33 cellular contexts compared by ENCODE assay signal in genomic region chr21:45704311-45705108, GRCh38.
"Had no signal": no experiment of that assay in that cellular context is flagged by ENCODE, and none has a peak within 500 bp of the region (broad histone marks: within the 10 kb centered on the region; RNA-seq: fewer than 3 reads in every experiment).

No MANE protein-coding gene starts in this region.

- DNase-seq: activated CD4-positive, alpha-beta memory T cell treated with anti-CD3 and anti-CD28 coated beads for 36 hours; activated CD4-positive, alpha-beta T cell treated with anti-CD3 and anti-CD28 coated beads for 36 hours; activated CD4-positive, alpha-beta T cell treated with anti-CD3 and anti-CD28 coated beads, Interleukin-2, amount 10 ng/mL, durations not matched to agents 24 days and 14 days; activated CD4-positive, CD25-positive, alpha-beta regulatory T cell; activated CD4-positive, CD25-positive, alpha-beta regulatory T cell treated with anti-CD3 and anti-CD28 coated beads, Interleukin-2, amount 50 U/mL, for 72 hours; activated CD8-positive, alpha-beta memory T cell treated with anti-CD3 and anti-CD28 coated beads, Interleukin-2, amount 10 ng/mL, durations not matched to agents 7 days and 5 days; activated CD8-positive, alpha-beta memory T cell treated with anti-CD3 and anti-CD28 coated beads, Interleukin-2, amount 50 U/mL, for 4 hours; activated CD8-positive, alpha-beta T cell treated with anti-CD3 and anti-CD28 coated beads, Interleukin-2, amount 10 ng/mL, durations not matched to agents 7 days and 5 days; activated gamma-delta T cell; activated naive CD4-positive, alpha-beta T cell; activated naive CD4-positive, alpha-beta T cell treated with anti-CD3 and anti-CD28 coated beads, Interleukin-2, amount 10 ng/mL, durations not matched to agents 7 days and 5 days; activated naive CD8-positive, alpha-beta T cell treated with anti-CD3 and anti-CD28 coated beads, Interleukin-2, amount 10 ng/mL, durations not matched to agents 7 days and 5 days; activated T-cell treated with anti-CD3 and anti-CD28 coated beads, Interleukin-2, amount 50 U/mL, for 1 hour; activated T-cell treated with anti-CD3 and anti-CD28 coated beads, Interleukin-2, amount 50 U/mL, for 48 hours; central memory CD4-positive, alpha-beta T cell; cerebellar nuclear complex; colonic mucosa; dorsolateral prefrontal cortex; effector memory CD4-positive, alpha-beta T cell; endodermal cell; erythroblast; foreskin keratinocyte; gastrocnemius medialis; heart right ventricle; T-helper 2 cell had no signal

- H3K27ac ChIP-seq: ascending aorta, breast epithelium, cardiac muscle cell, colonic mucosa, dorsolateral prefrontal cortex, esophagus muscularis mucosa, foreskin keratinocyte, gastrocnemius medialis, heart right ventricle, hepatocyte had no signal

- H3K4me3 ChIP-seq: ascending aorta, breast epithelium, cardiac muscle cell, colonic mucosa, dorsolateral prefrontal cortex, esophagus muscularis mucosa, gastrocnemius medialis, heart right ventricle, hepatocyte had no signal

- H3K4me1 Mint-ChIP-seq: endodermal cell had no signal

- H3K36me3 Mint-ChIP-seq: activated naive CD8-positive, alpha-beta T cell treated with anti-CD3 and anti-CD28 coated beads, Interleukin-2, amount 10 ng/mL, durations not matched to agents 7 days and 5 days had no signal

- H3K9me3 Mint-ChIP-seq: brain, endodermal cell had no signal

- H3K4me1 ChIP-seq: ascending aorta, breast epithelium, colonic mucosa, esophagus muscularis mucosa, foreskin keratinocyte, gastrocnemius medialis had no signal

- H3K27me3 Mint-ChIP-seq: activated CD4-positive, alpha-beta memory T cell treated with anti-CD3 and anti-CD28 coated beads for 36 hours; activated CD4-positive, alpha-beta T cell treated with anti-CD3 and anti-CD28 coated beads for 36 hours; activated CD4-positive, alpha-beta T cell treated with anti-CD3 and anti-CD28 coated beads, Interleukin-2, amount 10 ng/mL, durations not matched to agents 24 days and 14 days; activated naive CD4-positive, alpha-beta T cell treated with anti-CD3 and anti-CD28 coated beads, Interleukin-2, amount 10 ng/mL, durations not matched to agents 7 days and 5 days; brain had no signal

- H3K9me3 ChIP-seq: ascending aorta, breast epithelium, colonic mucosa, esophagus muscularis mucosa, gastrocnemius medialis, heart right ventricle had no signal

- ATAC-seq: activated CD4-positive, alpha-beta T cell treated with anti-CD3 and anti-CD28 coated beads for 36 hours; activated CD8-positive, alpha-beta memory T cell treated with anti-CD3 and anti-CD28 coated beads, Interleukin-2, amount 10 ng/mL, durations not matched to agents 7 days and 5 days; activated CD8-positive, alpha-beta T cell treated with anti-CD3 and anti-CD28 coated beads, Interleukin-2, amount 10 ng/mL, durations not matched to agents 7 days and 5 days; activated naive CD4-positive, alpha-beta T cell treated with anti-CD3 and anti-CD28 coated beads, Interleukin-2, amount 50 U/mL, for 72 hours; foreskin keratinocyte; gastrocnemius medialis; heart right ventricle had no signal

- H3K27me3 ChIP-seq: ascending aorta, cardiac muscle cell, colonic mucosa, esophagus muscularis mucosa, gastrocnemius medialis, hepatocyte had no signal

- H3K4me3 Mint-ChIP-seq: activated CD4-positive, alpha-beta memory T cell treated with anti-CD3 and anti-CD28 coated beads for 36 hours; activated CD4-positive, alpha-beta T cell treated with anti-CD3 and anti-CD28 coated beads for 36 hours; activated CD4-positive, alpha-beta T cell treated with anti-CD3 and anti-CD28 coated beads, Interleukin-2, amount 10 ng/mL, durations not matched to agents 24 days and 14 days; activated CD8-positive, alpha-beta memory T cell treated with anti-CD3 and anti-CD28 coated beads, Interleukin-2, amount 10 ng/mL, durations not matched to agents 7 days and 5 days; activated CD8-positive, alpha-beta T cell treated with anti-CD3 and anti-CD28 coated beads, Interleukin-2, amount 10 ng/mL, durations not matched to agents 7 days and 5 days; activated naive CD4-positive, alpha-beta T cell treated with anti-CD3 and anti-CD28 coated beads, Interleukin-2, amount 10 ng/mL, durations not matched to agents 7 days and 5 days; activated naive CD8-positive, alpha-beta T cell treated with anti-CD3 and anti-CD28 coated beads, Interleukin-2, amount 10 ng/mL, durations not matched to agents 7 days and 5 days; activated T-helper 1 cell treated with anti-CD3 and anti-CD28 coated beads, Interleukin-12 subunit alpha, Interleukin-12 subunit beta, Interleukin-2, Interleukin-4 antibody, amounts not matched to agents 30 ng/mL and 10 ng/mL and 1 ng/mL, durations not matched to agents 14 hours and 24 hours and 36 hours; brain; endodermal cell had no signal

- H3K27ac Mint-ChIP-seq: activated CD4-positive, alpha-beta memory T cell treated with anti-CD3 and anti-CD28 coated beads for 36 hours; activated CD4-positive, alpha-beta T cell treated with anti-CD3 and anti-CD28 coated beads for 36 hours; activated CD4-positive, alpha-beta T cell treated with anti-CD3 and anti-CD28 coated beads, Interleukin-2, amount 10 ng/mL, durations not matched to agents 24 days and 14 days; activated CD8-positive, alpha-beta memory T cell treated with anti-CD3 and anti-CD28 coated beads, Interleukin-2, amount 10 ng/mL, durations not matched to agents 7 days and 5 days; activated CD8-positive, alpha-beta T cell treated with anti-CD3 and anti-CD28 coated beads, Interleukin-2, amount 10 ng/mL, durations not matched to agents 7 days and 5 days; activated naive CD4-positive, alpha-beta T cell treated with anti-CD3 and anti-CD28 coated beads, Interleukin-2, amount 10 ng/mL, durations not matched to agents 7 days and 5 days; activated naive CD8-positive, alpha-beta T cell treated with anti-CD3 and anti-CD28 coated beads, Interleukin-2, amount 10 ng/mL, durations not matched to agents 7 days and 5 days; activated T-helper 1 cell treated with anti-CD3 and anti-CD28 coated beads, Interleukin-12 subunit alpha, Interleukin-12 subunit beta, Interleukin-2, Interleukin-4 antibody, amounts not matched to agents 30 ng/mL and 10 ng/mL and 1 ng/mL, durations not matched to agents 14 hours and 24 hours and 36 hours; endodermal cell had no signal

- H3K36me3 ChIP-seq: ascending aorta, breast epithelium, cardiac muscle cell, colonic mucosa, esophagus muscularis mucosa, gastrocnemius medialis, heart right ventricle had no signal
